In genomic region chr5:78984611-78985406, GRCh38 we compare ENCODE assay signal across 8 cellular contexts. TPM values are rescaled to one million over a fixed set of nuclear protein-coding genes. Genes with fewer than 3 reads are reported as not detected.
DNase-seq lines count a peak whose midpoint lies in the region; ATAC-seq lines count a peak whose summit lies in the region.

ARSB (minus strand) TSS chr5:78985310; CDS start chr5:78985248, 62 bp downstream.

- ATAC-seq in GM18498 (IDR thresholded peaks at IDR 0.05; ENCODE audit: unreplicated experiment) = peak; percentile 68
- ATAC-seq in HG02885 (IDR thresholded peaks at IDR 0.05; ENCODE audit: poor library complexity, unreplicated experiment) = peak; percentile 64
- ATAC-seq in right cardiac atrium = peak; percentile 90 to 92
- ATAC-seq in aorta (ENCODE audit: low FRiP score) = peak; percentile 92

- DNase-seq in NCI-H1694 treated with DMSO at 0.1 percent for 48 hours (lab: John Stamatoyannopoulos, UW) = peak; percentile 66
- peak; percentile 24 to 90 (median 80) for DNase-seq in anterior cingulate cortex (lab: John Stamatoyannopoulos, UW)
- peak; percentile 86 to 94 (median 94) for DNase-seq in right cardiac atrium
- peak; percentile 89 to 94 for DNase-seq in aorta

- no peaks in the 10 kb centered on the region for H3K27me3 ChIP-seq in right cardiac atrium (ENCODE audit: control insufficient read depth, insufficient read depth)
- no peaks in the 10 kb centered on the region for H3K27me3 ChIP-seq in rectal smooth muscle tissue (ENCODE audit: control insufficient read depth, insufficient read depth, low read length)
- H3K27me3 ChIP-seq in aorta (ENCODE audit: control insufficient read depth in 1 of 2, insufficient read depth in 2 of 2, low read length in 1 of 2) = no peaks in the 10 kb centered on the region

- intact Hi-C loops in T-helper 2 cell treated with Interferon-gamma antibody and Interleukin-4, amounts not matched to agents 100 ng/mL and 5 ng/mL, for 36 hours (cut with micrococcal nuclease) = loop anchor here (1.0 to 10.0 kb wide), 8 partner anchors 37 to 1420 kb away; partner anchors contain the start of genes AP3B1, HOMER1, JMY and SCAMP1
- intact Hi-C loops in right cardiac atrium (cut with DNase I) (no loop called here), aorta (cut with DNase I) (loop anchor here in 1 of 2 donors (5.0 to 10.0 kb wide), 2 partner anchors 340 to 518 kb away; partner anchors contain the start of gene LHFPL2)

- H3K4me1 ChIP-seq in right cardiac atrium (ENCODE audit: control insufficient read depth, insufficient read depth, low read length) = no peaks in the 10 kb centered on the region
- peaks cover 7% of the 10 kb centered on the region for H3K4me1 ChIP-seq in rectal smooth muscle tissue (ENCODE audit: control insufficient read depth, insufficient read depth, low read length)
- H3K4me1 ChIP-seq in aorta (ENCODE audit: control insufficient read depth in 1 of 2, insufficient read depth in 2 of 2, low read length in 2 of 2) = peaks cover 0 to 3% of the 10 kb centered on the region in 2 donors

- H3K9me3 ChIP-seq in right cardiac atrium (ENCODE audit: control insufficient read depth, low read length) (no peaks in the 10 kb centered on the region), aorta (ENCODE audit: control insufficient read depth, low read length) (no peaks in the 10 kb centered on the region)

- peak within 1 kb of the TSS; percentile 76 for H3K9ac ChIP-seq in rectal smooth muscle tissue (ENCODE audit: low read length)

- under 1% methylated on average over 110 of the region's 112 CpGs for WGBS in right cardiac atrium
- WGBS in aorta, 2 donors = 0% methylated on average over 92 to 112 of the region's 112 CpGs

- H3K36me3 ChIP-seq in rectal smooth muscle tissue (ENCODE audit: control insufficient read depth, insufficient read depth, low read length) = no peaks in the 10 kb centered on the region
- H3K36me3 ChIP-seq in aorta (ENCODE audit: control insufficient read depth in 1 of 2, insufficient read depth in 2 of 2, low read length in 1 of 2) = no peaks in the 10 kb centered on the region

- H3K4me3 ChIP-seq in right cardiac atrium (ENCODE audit: low read length) = peak within 1 kb of the TSS; percentile 77
- H3K4me3 ChIP-seq in rectal smooth muscle tissue (ENCODE audit: low read length) = peak within 1 kb of the TSS; percentile 81
- H3K4me3 ChIP-seq in aorta (ENCODE audit: low read length in 2 of 2) = peak within 1 kb of the TSS; percentile 87 to 89

- peak within 1 kb of the TSS; percentile 97 for H3K27ac ChIP-seq in right cardiac atrium (ENCODE audit: low read length)
- peak within 1 kb of the TSS; percentile 95 for H3K27ac ChIP-seq in rectal smooth muscle tissue (ENCODE audit: low read depth, low read length)
- peak within 1 kb of the TSS; percentile 58 to 99 for H3K27ac ChIP-seq in aorta (ENCODE audit: low read depth in 1 of 2, low read length in 2 of 2)

RNA-seq across cellular contexts. Expression of gene ARSB, which starts in this region (rescaled TPM):
- total RNA-seq in T-helper 2 cell treated with Interferon-gamma antibody and Interleukin-4, amounts not matched to agents 100 ng/mL and 5 ng/mL, for 36 hours = 11.6 and 13.9 TPM in 2 replicates
- 10 to 100 TPM; 11.0 to 14.1 (median 13.7) TPM for total RNA-seq in right cardiac atrium
- polyA plus RNA-seq in right cardiac atrium = 4.8 TPM
- 10 to 100 TPM; 16.2 to 17.2 TPM for total RNA-seq in aorta
- polyA plus RNA-seq in aorta = 1 to 10 TPM; 3.5 to 7.9 TPM

Comparison
In these comparisons a context has a peak if more than half of its experiments do, and no peak if none do; other contexts are left out.
1. Peak in every context shown above with its lines: DNase-seq, ATAC-seq, H3K4me3 ChIP-seq and H3K27ac ChIP-seq.